In genomic region chr1:117529683-117530082, GRCh38 we compare ENCODE assay signal across 20 cellular contexts.
DNase-seq lines count a peak whose midpoint lies in the region; ATAC-seq and TF ChIP-seq lines count a peak whose summit lies in the region.
"Had no signal": no experiment of that assay in that cellular context is flagged by ENCODE, and none has a peak within 500 bp of the region (broad histone marks: within the 10 kb centered on the region; RNA-seq: fewer than 3 reads in every experiment).

No MANE protein-coding gene starts in this region.

- peak overlapping the region; percentile 11 for H3K27ac Mint-ChIP-seq in T-helper 17 cell
- H3K27ac Mint-ChIP-seq: CD14-positive monocyte; CD4-positive, CD25-positive, alpha-beta regulatory T cell had no signal

- no peak overlapping the region for H3K23ac ChIP-seq in IMR-90 (ENCODE audit: low read depth, low read length)

- DNase-seq in IMR-90, result no peak
- no peak for DNase-seq in T-helper 17 cell
- DNase-seq in left lobe of liver (ENCODE audit: low spot score), result no peak
- no peak for DNase-seq in hepatocyte (ENCODE audit: low spot score)
- DNase-seq in dermis blood vessel endothelial cell, result no peak
- no peak for DNase-seq in DMS 273 treated with DMSO at 0.1 percent for 48 hours (lab: John Stamatoyannopoulos, UW)
- DNase-seq: 8988T; ACHN; BE2C; C1 segment of cervical spinal cord; CD4-positive, alpha-beta memory T cell; CD4-positive, CD25-positive, alpha-beta regulatory T cell; CD8-positive, alpha-beta memory T cell; COR-L47; DMS79 treated with DMSO at 0.1 percent for 48 hours; GF-D8 had no signal

- H4K8ac ChIP-seq in IMR-90 (ENCODE audit: low read depth in 2 of 2, low read length in 2 of 2), result no peak overlapping the region

- H3K4me3 ChIP-seq in IMR-90 (ENCODE audit: insufficient read depth, low read depth, low read length) (no peak overlapping the region), liver (ENCODE audit: low read depth in 1 of 3, low read length in 3 of 3) (no peak overlapping the region), hepatocyte (no peak overlapping the region)
- H3K4me3 ChIP-seq: BLaER1 had no signal

- no peaks in the 10 kb centered on the region for H3K79me2 ChIP-seq in hepatocyte

- H3K36me3 ChIP-seq in IMR-90 (ENCODE audit: control insufficient read depth, insufficient read depth, low read length) (no peaks in the 10 kb centered on the region), liver (ENCODE audit: control insufficient read depth in 4 of 4, insufficient read depth in 3 of 4, low read depth in 1 of 4, low read length in 3 of 4) (no peaks in the 10 kb centered on the region), hepatocyte (replicated peaks; ENCODE audit: insufficient read depth, low read depth) (no peaks in the 10 kb centered on the region)
- H3K36me3 ChIP-seq: BLaER1 had no signal

- H2BK15ac ChIP-seq in IMR-90 (ENCODE audit: low read depth, low read length), result no peak overlapping the region

- no peaks in the 10 kb centered on the region for H3K27me3 Mint-ChIP-seq in T-helper 17 cell
- H3K27me3 Mint-ChIP-seq: CD4-positive, alpha-beta memory T cell; CD4-positive, CD25-positive, alpha-beta regulatory T cell; CD8-positive, alpha-beta memory T cell had no signal

- no peak overlapping the region for H4K5ac ChIP-seq in IMR-90 (ENCODE audit: low read depth, low read length)

- H3K4ac ChIP-seq in IMR-90 (ENCODE audit: low read depth, low read length), result no peak overlapping the region

- POLR2A ChIA-PET in IMR-90 (lab: Charles Lee; ENCODE audit: unreplicated experiment), result no interaction called here

- peaks cover 9% of the 10 kb centered on the region for H3K4me1 Mint-ChIP-seq in T-helper 17 cell
- H3K4me1 Mint-ChIP-seq: CD8-positive, alpha-beta memory T cell had no signal

- H3K36me3 Mint-ChIP-seq in T-helper 17 cell (ENCODE audit: low read depth), result peaks cover 3% of the 10 kb centered on the region

- no peaks in the 10 kb centered on the region for H3K9me3 ChIP-seq in IMR-90 (ENCODE audit: control insufficient read depth, insufficient read depth, low read length)
- no peaks in the 10 kb centered on the region for H3K9me3 ChIP-seq in T-helper 17 cell (ENCODE audit: control insufficient read depth, low read length, poor library complexity, severe bottlenecking)
- H3K9me3 ChIP-seq in liver (ENCODE audit: control insufficient read depth in 4 of 4, low read length in 3 of 4), result no peaks in the 10 kb centered on the region
- H3K9me3 ChIP-seq in hepatocyte (ENCODE audit: low read depth), result no peaks in the 10 kb centered on the region
- H3K9me3 ChIP-seq: BE2C had no signal

- CTCF ChIA-PET in IMR-90 (lab: Yijun Ruan, JAX), result no interaction called here

- no peak for TF ChIP-seq POLR2A in IMR-90 (IDR thresholded peaks at IDR 0.05; ENCODE audit: low read depth, low read length)

- H2AK5ac ChIP-seq in IMR-90 (ENCODE audit: low read depth, low read length), result no peak overlapping the region

- H3K9me1 ChIP-seq in IMR-90 (ENCODE audit: insufficient read depth, low read length), result peaks cover 5% of the 10 kb centered on the region; the same call in 1 of the 2 replicates

- no peaks in the 10 kb centered on the region for H3K79me1 ChIP-seq in IMR-90 (ENCODE audit: low read depth in 1 of 2, low read length in 2 of 2)

- H3K4me2 ChIP-seq in IMR-90 (ENCODE audit: low read depth, low read length) (no peak overlapping the region), hepatocyte (no peak overlapping the region)
- H3K4me2 ChIP-seq: BLaER1 had no signal

- intact Hi-C loops in IMR-90 (cut with micrococcal nuclease), result no loop called here

- H3K27me3 ChIP-seq in IMR-90 (ENCODE audit: control insufficient read depth, insufficient read depth, low read length) (no peaks in the 10 kb centered on the region), liver (ENCODE audit: control insufficient read depth in 4 of 4, insufficient read depth in 4 of 4, low read length in 3 of 4) (no peaks in the 10 kb centered on the region), hepatocyte (no peaks in the 10 kb centered on the region)
- H3K27me3 ChIP-seq: BE2C, BLaER1 had no signal

- no peak overlapping the region for H3K18ac ChIP-seq in IMR-90 (ENCODE audit: low read depth, low read length)

- no peak for TF ChIP-seq CTCF in IMR-90 (conservative IDR thresholded peaks at IDR 0.05; ENCODE audit: low read depth, low read length)
- no peak for TF ChIP-seq CTCF in liver (IDR thresholded peaks at IDR 0.05; ENCODE audit: low read depth, low read length, missing input control)
- TF ChIP-seq CTCF in hepatocyte (IDR thresholded peaks at IDR 0.05; ENCODE audit: poor library complexity), result no peak

- H2AFZ ChIP-seq in IMR-90 (replicated peaks; ENCODE audit: low read length, poor library complexity), result no peak overlapping the region
- H2AFZ ChIP-seq in hepatocyte, result no peak overlapping the region

- in situ Hi-C loops in IMR-90 (cut with MboI; ENCODE audit: low sequenced_read_pairs), result loop anchor here (5.0 kb wide), 1 partner anchor 233 kb away; no protein-coding TSS in a partner anchor

- H2AK9ac ChIP-seq in IMR-90 (replicated peaks; ENCODE audit: low read depth, low read length, poor library complexity), result no peak overlapping the region

- no peak overlapping the region for H2BK20ac ChIP-seq in IMR-90 (ENCODE audit: low read depth, low read length)

- H3K27ac ChIP-seq in IMR-90 (ENCODE audit: insufficient read depth, low read length) (no peak overlapping the region), liver (ENCODE audit: low read depth in 1 of 2, low read length in 2 of 2) (no peak overlapping the region), hepatocyte (no peak overlapping the region)
- H3K27ac ChIP-seq: BLaER1 had no signal

- H4K20me1 ChIP-seq in IMR-90 (ENCODE audit: insufficient read depth, low read length), result no peaks in the 10 kb centered on the region
- no peaks in the 10 kb centered on the region for H4K20me1 ChIP-seq in hepatocyte (ENCODE audit: insufficient read depth, poor library complexity, severe bottlenecking)
- H4K20me1 ChIP-seq: BLaER1 had no signal

- H3K9me2 ChIP-seq in hepatocyte (replicated peaks; ENCODE audit: insufficient read depth), result no peaks in the 10 kb centered on the region

- BruUV-seq in IMR-90 (replicated peaks; lab: Mats Ljungman, UMichigan), result no TSS peak

- no peak overlapping the region for H3K9ac ChIP-seq in IMR-90 (ENCODE audit: low read depth, low read length)
- H3K9ac ChIP-seq in liver (ENCODE audit: low read depth in 1 of 2, low read length in 2 of 2), result no peak overlapping the region
- H3K9ac ChIP-seq: BLaER1 had no signal

- H2BK120ac ChIP-seq in IMR-90 (ENCODE audit: low read depth, low read length), result no peak overlapping the region

- H3K56ac ChIP-seq in IMR-90 (ENCODE audit: extremely low read depth, insufficient read depth, low read length), result no peak overlapping the region

- no peaks in the 10 kb centered on the region for H3K4me1 ChIP-seq in IMR-90 (ENCODE audit: control insufficient read depth, insufficient read depth, low read length)
- peaks cover 3 to 15% (median 10%) of the 10 kb centered on the region in 4 donors for H3K4me1 ChIP-seq in liver (ENCODE audit: control insufficient read depth in 4 of 4, insufficient read depth in 4 of 4, low read length in 3 of 4)
- H3K4me1 ChIP-seq in hepatocyte (ENCODE audit: insufficient read depth), result no peaks in the 10 kb centered on the region
- H3K4me1 ChIP-seq: BE2C, BLaER1 had no signal

- no CpG with 5 or more reads among the region's 3 CpGs for WGBS in IMR-90 (ENCODE audit: extremely low coverage in 2 of 2, insufficient read length in 1 of 2), 2 experiments
- WGBS in liver, result 54% methylated on average over 3 of the region's 3 CpGs
- 94% methylated on average over 3 of the region's 3 CpGs for WGBS in hepatocyte (ENCODE audit: low lambda C conversion rate, missing lambda C conversion rate)

- TF ChIP-seq RAD21 in IMR-90 (IDR thresholded peaks at IDR 0.05; ENCODE audit: low read length) (no peak), liver (IDR thresholded peaks at IDR 0.05) (peak; percentile 14 to 46)

- dilution Hi-C loops in IMR-90 (cut with HindIII; ENCODE audit: low sequenced_read_pairs, unreplicated experiment), result no loop called here

- H4K91ac ChIP-seq in IMR-90 (ENCODE audit: insufficient read depth, low read depth, low read length), result no peak overlapping the region

- no peak overlapping the region for H3K4me3 Mint-ChIP-seq in T-helper 17 cell
- H3K4me3 Mint-ChIP-seq: CD14-positive monocyte; CD4-positive, alpha-beta memory T cell; CD4-positive, CD25-positive, alpha-beta regulatory T cell; CD8-positive, alpha-beta memory T cell had no signal

- no peak overlapping the region for H2BK5ac ChIP-seq in IMR-90 (ENCODE audit: low read depth, low read length, poor library complexity, severe bottlenecking)

- H3K14ac ChIP-seq in IMR-90 (replicated peaks; ENCODE audit: low read depth, low read length), result no peak overlapping the region

- ATAC-seq in IMR-90 (ENCODE audit: low read depth) (no peak), T-helper 17 cell (no peak), left lobe of liver (peak; percentile 60), GM21381 (IDR thresholded peaks at IDR 0.05; ENCODE audit: unreplicated experiment) (no peak)

TF ChIP-seq in IMR-90, 13 proteins besides CTCF, POLR2A, EP300 and RAD21 (continues in another document):
- no peak for TF ChIP-seq RFX5 (IDR thresholded peaks at IDR 0.05; ENCODE audit: low read depth, low read length)
- no peak for TF ChIP-seq CHD1 (IDR thresholded peaks at IDR 0.05; ENCODE audit: low read depth, low read length)
- no peak for TF ChIP-seq MXI1 (IDR thresholded peaks at IDR 0.05; ENCODE audit: borderline replicate concordance, low read depth, low read length)
- TF ChIP-seq NFE2L2 (IDR thresholded peaks at IDR 0.05; ENCODE audit: low read depth, low read length), result no peak
- no peak for TF ChIP-seq BHLHE40 (IDR thresholded peaks at IDR 0.05; ENCODE audit: low read depth, low read length)
- peak; percentile 50 for TF ChIP-seq CEBPB (IDR thresholded peaks at IDR 0.05; ENCODE audit: low read depth, low read length)

TF ChIP-seq in liver, 16 proteins besides CTCF, POLR2A, EP300 and RAD21 (continues in another document):
- peak; percentile 81 for TF ChIP-seq ATF3 (IDR thresholded peaks at IDR 0.05)
